Comparison of ENCODE assay signal across 8 cellular contexts in genomic region chr2:226794751-226795171, GRCh38. TPM values are rescaled to one million over a fixed set of nuclear protein-coding genes. Genes with fewer than 3 reads are reported as not detected.
DNase-seq lines count a peak whose midpoint lies in the region; ATAC-seq, FAIRE-seq and TF ChIP-seq lines count a peak whose summit lies in the region.

No MANE protein-coding gene starts in this region.

- peaks cover 3% of the 10 kb centered on the region for H3K36me3 ChIP-seq in astrocyte (ENCODE audit: insufficient read depth, low read length)
- no peaks in the 10 kb centered on the region for H3K36me3 ChIP-seq in liver (ENCODE audit: control insufficient read depth in 4 of 4, insufficient read depth in 3 of 4, low read depth in 1 of 4, low read length in 3 of 4)
- H3K36me3 ChIP-seq in upper lobe of left lung: peaks cover 0 to 4% (median 0%) of the 10 kb centered on the region in 4 donors

- no peak for FAIRE-seq in astrocyte (lab: Jason Lieb, UNC)

- H3K27ac ChIP-seq in astrocyte (ENCODE audit: low read depth, low read length): peak overlapping the region; percentile 87
- H3K27ac ChIP-seq in liver (ENCODE audit: low read depth in 1 of 2, low read length in 2 of 2): peak overlapping the region; percentile 95 to 99
- peak overlapping the region; percentile 68 to 90 (median 88) for H3K27ac ChIP-seq in upper lobe of left lung

- H3K27me3 ChIP-seq in astrocyte (ENCODE audit: insufficient read depth, low read length) (no peaks in the 10 kb centered on the region), liver (ENCODE audit: control insufficient read depth in 4 of 4, insufficient read depth in 4 of 4, low read length in 3 of 4) (no peaks in the 10 kb centered on the region), upper lobe of left lung (no peaks in the 10 kb centered on the region)

- peaks cover 3% of the 10 kb centered on the region for H3K27me3 Mint-ChIP-seq in activated naive CD4-positive, alpha-beta T cell treated with anti-CD3 and anti-CD28 coated beads, Interleukin-2, amount 10 ng/mL, durations not matched to agents 7 days and 5 days
- no peaks in the 10 kb centered on the region for H3K27me3 Mint-ChIP-seq in astrocyte (ENCODE audit: low read depth, unreplicated experiment)

- H3K79me2 ChIP-seq in astrocyte (ENCODE audit: insufficient read depth, low read length): peaks cover 97% of the 10 kb centered on the region

- H3K4me1 ChIP-seq in astrocyte (ENCODE audit: insufficient read depth, low read length) (peaks cover 47% of the 10 kb centered on the region), liver (ENCODE audit: control insufficient read depth in 4 of 4, insufficient read depth in 4 of 4, low read length in 3 of 4) (peaks cover 4 to 63% (median 41%) of the 10 kb centered on the region in 4 donors), upper lobe of left lung (peaks cover 25 to 83% (median 51%) of the 10 kb centered on the region in 4 donors)

- no peak for TF ChIP-seq CTCF in astrocyte (IDR thresholded peaks at IDR 0.05; ENCODE audit: insufficient read depth, low read depth, low read length)
- TF ChIP-seq CTCF in liver (IDR thresholded peaks at IDR 0.05; ENCODE audit: low read depth, low read length, missing input control): no peak
- no peak for TF ChIP-seq CTCF in upper lobe of left lung (IDR thresholded peaks at IDR 0.05)

- ATAC-seq in upper lobe of left lung (ENCODE audit: low FRiP score in 2 of 2) (no peak), GM18519 (IDR thresholded peaks at IDR 0.05; ENCODE audit: low FRiP score, unreplicated experiment) (no peak)

- H3K27ac Mint-ChIP-seq in activated naive CD4-positive, alpha-beta T cell treated with anti-CD3 and anti-CD28 coated beads, Interleukin-2, amount 10 ng/mL, durations not matched to agents 7 days and 5 days: no peak overlapping the region
- H3K27ac Mint-ChIP-seq in astrocyte (ENCODE audit: unreplicated experiment): peak overlapping the region; percentile 56

- H3K4me3 ChIP-seq in astrocyte (ENCODE audit: insufficient read depth, low read depth, low read length) (peak overlapping the region; percentile 61), liver (ENCODE audit: low read depth in 1 of 3, low read length in 3 of 3) (peak overlapping the region; percentile 71 to 91 (median 79)), upper lobe of left lung (peak overlapping the region in 3 of 4 donors; percentile 58 to 91 (median 82))

- H3K9me3 ChIP-seq in astrocyte (ENCODE audit: insufficient read depth, low read depth, low read length) (no peaks in the 10 kb centered on the region), liver (ENCODE audit: control insufficient read depth in 4 of 4, low read length in 3 of 4) (no peaks in the 10 kb centered on the region), upper lobe of left lung (no peaks in the 10 kb centered on the region)

- H3K36me3 Mint-ChIP-seq in activated naive CD4-positive, alpha-beta T cell treated with anti-CD3 and anti-CD28 coated beads, Interleukin-2, amount 10 ng/mL, durations not matched to agents 7 days and 5 days: peaks cover 30% of the 10 kb centered on the region
- H3K36me3 Mint-ChIP-seq in astrocyte (ENCODE audit: low read depth, unreplicated experiment): peaks cover 29% of the 10 kb centered on the region

- DNase-seq in activated naive CD4-positive, alpha-beta T cell treated with anti-CD3 and anti-CD28 coated beads, Interleukin-2, amount 10 ng/mL, durations not matched to agents 7 days and 5 days: no peak
- DNase-seq in activated naive CD4-positive, alpha-beta T cell treated with Interleukin-2 at 50 U/mL for 16 hours: no peak
- DNase-seq in astrocyte (ENCODE audit: low read depth) (peak; percentile 66), upper lobe of left lung (no peak), DMS153 treated with DMSO at 0.1 percent for 48 hours (lab: John Stamatoyannopoulos, UW; ENCODE audit: unreplicated experiment) (no peak)
- no peak for DNase-seq in stimulated activated CD4-positive, alpha-beta T cell treated with anti-CD3 and anti-CD28 coated beads, Interleukin-4, amount 100 ng/mL, for 4 hours

- TF ChIP-seq EP300 in upper lobe of left lung (IDR thresholded peaks at IDR 0.05): no peak

- TF ChIP-seq RAD21 in liver (IDR thresholded peaks at IDR 0.05): no peak

- H3K4me2 ChIP-seq in astrocyte (ENCODE audit: low read length): peak overlapping the region; percentile 82

- no peaks in the 10 kb centered on the region for H3K9me3 Mint-ChIP-seq in activated naive CD4-positive, alpha-beta T cell treated with anti-CD3 and anti-CD28 coated beads, Interleukin-2, amount 10 ng/mL, durations not matched to agents 7 days and 5 days
- H3K9me3 Mint-ChIP-seq in astrocyte (ENCODE audit: unreplicated experiment): no peaks in the 10 kb centered on the region

- CTCF ChIA-PET in activated naive CD4-positive, alpha-beta T cell treated with anti-CD3 and anti-CD28 coated beads, Interleukin-2, amount 10 ng/mL, durations not matched to agents 7 days and 5 days (lab: Charles Lee): interaction anchor here (1.2 to 1.3 kb wide), 2 partner anchors 22 to 142 kb away, joined by 3 to 4 read pairs; no protein-coding TSS in a partner anchor

- WGBS in liver: 19% methylated on average over 9 of the region's 9 CpGs
- 48% methylated on average over 7 to 9 of the region's 9 CpGs for WGBS in upper lobe of left lung, 2 donors

- H3K4me1 Mint-ChIP-seq in activated naive CD4-positive, alpha-beta T cell treated with anti-CD3 and anti-CD28 coated beads, Interleukin-2, amount 10 ng/mL, durations not matched to agents 7 days and 5 days: peaks cover 73% of the 10 kb centered on the region
- H3K4me1 Mint-ChIP-seq in astrocyte (ENCODE audit: low read depth, unreplicated experiment): peaks cover 26% of the 10 kb centered on the region

- peak overlapping the region; percentile 84 for H3K9ac ChIP-seq in astrocyte (ENCODE audit: low read length)
- H3K9ac ChIP-seq in liver (ENCODE audit: low read depth in 1 of 2, low read length in 2 of 2): peak overlapping the region; percentile 72 to 77

- TF ChIP-seq POLR2A in upper lobe of left lung (IDR thresholded peaks at IDR 0.05): no peak

- H2AFZ ChIP-seq in astrocyte (ENCODE audit: low read depth, low read length): no peak overlapping the region

- peak overlapping the region; percentile 26 for H3K4me3 Mint-ChIP-seq in activated naive CD4-positive, alpha-beta T cell treated with anti-CD3 and anti-CD28 coated beads, Interleukin-2, amount 10 ng/mL, durations not matched to agents 7 days and 5 days
- peak overlapping the region; percentile 92 for H3K4me3 Mint-ChIP-seq in astrocyte (ENCODE audit: unreplicated experiment)

- H4K20me1 ChIP-seq in astrocyte (ENCODE audit: insufficient read depth, low read length): peaks cover 40% of the 10 kb centered on the region

TF ChIP-seq in liver, 16 proteins besides CTCF, POLR2A, EP300 and RAD21 (continues in another document):
- TF ChIP-seq RXRA (IDR thresholded peaks at IDR 0.05) (no peak), TAF1 (conservative IDR thresholded peaks at IDR 0.05) (no peak), FOXA2 (IDR thresholded peaks at IDR 0.05) (no peak), FOXA1 (IDR thresholded peaks at IDR 0.05) (no peak), SP1 (IDR thresholded peaks at IDR 0.05) (no peak), REST (IDR thresholded peaks at IDR 0.05) (no peak), HNF4G (IDR thresholded peaks at IDR 0.05) (no peak), YY1 (IDR thresholded peaks at IDR 0.05) (no peak), EGR1 (IDR thresholded peaks at IDR 0.05; ENCODE audit: low read depth in 2 of 2) (no peak), ZBTB33 (IDR thresholded peaks at IDR 0.05) (no peak), HNF4A (conservative IDR thresholded peaks at IDR 0.05) (no peak)

RNA-seq across cellular contexts. Expression of gene IRS1, which starts 4.9 kb away (rescaled TPM):
- total RNA-seq in astrocyte (34.2 and 45.0 TPM in 2 replicates), liver (10 to 100 TPM in 1 of 2 donors, 1 to 10 TPM in 1; 8.3 to 11.6 TPM), upper lobe of left lung (10 to 100 TPM in 5 of 6 donors, 1 to 10 TPM in 1; 9.3 to 14.3 (median 12.4) TPM)
- 1 to 10 TPM; 7.4 to 8.9 TPM for polyA plus RNA-seq in liver

RNA-seq across cellular contexts. Expression of gene RHBDD1, which starts 41.1 kb away (rescaled TPM):
- 30.2 and 31.3 TPM in 2 replicates for total RNA-seq in astrocyte
- 10 to 100 TPM; 22.6 to 45.8 TPM for total RNA-seq in liver
- polyA plus RNA-seq in liver: 1 to 10 TPM; 8.5 to 9.6 TPM
- total RNA-seq in upper lobe of left lung: 10 to 100 TPM in 5 of 6 donors, 1 to 10 TPM in 1; 2.6 to 40.2 (median 14.5) TPM
